Comparison of ENCODE assay signal across 1 cellular context in the genomic region with DNA sequence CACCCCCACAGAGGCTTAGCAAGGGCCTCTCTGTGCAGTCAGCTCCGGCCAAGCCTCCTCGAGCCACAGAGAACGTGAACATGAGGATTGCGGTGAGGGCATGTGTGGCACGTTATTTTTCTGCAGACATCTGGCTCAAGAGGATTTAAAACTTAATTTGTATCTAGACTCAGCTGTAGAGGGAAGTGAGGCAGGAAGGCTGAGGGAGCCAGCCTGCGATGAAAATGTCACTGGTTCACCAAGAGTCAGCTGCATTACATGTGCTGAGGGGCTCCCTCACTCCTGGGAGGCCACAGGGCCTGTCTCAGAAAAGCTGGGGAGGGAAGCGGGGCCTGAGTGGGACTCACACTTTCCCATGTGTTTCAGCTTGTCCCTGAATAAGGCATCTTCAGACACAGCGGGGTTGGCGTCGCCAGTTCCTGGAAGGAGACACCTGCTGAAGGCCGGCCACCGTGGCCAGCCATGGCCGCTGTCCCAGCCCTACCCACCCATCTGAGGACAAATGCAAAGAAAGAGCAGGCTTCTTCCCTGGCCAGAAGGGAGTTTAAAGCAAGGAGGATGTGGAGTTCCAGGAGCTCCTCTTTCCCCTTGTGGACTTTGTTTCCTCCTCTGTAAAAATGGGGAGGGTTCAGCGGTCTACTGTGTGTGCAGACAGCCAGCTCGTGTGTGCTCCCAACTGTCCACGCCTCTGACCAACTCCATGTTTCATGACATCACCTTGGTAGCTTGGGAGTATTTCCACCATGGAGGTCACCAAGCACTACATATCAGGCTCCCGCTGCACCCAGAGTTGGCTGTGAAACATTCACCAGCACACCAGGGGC.
TF ChIP-seq lines count a peak whose summit lies in the region.

No MANE protein-coding gene starts in this region.

TF ChIP-seq in GM12878, 131 proteins besides CTCF, POLR2A, EP300 and RAD21 (continued from another document):
- no peak for TF ChIP-seq IRF4 (IDR thresholded peaks at IDR 0.05; ENCODE audit: low read depth, low read length)
- TF ChIP-seq KLF5 (IDR thresholded peaks at IDR 0.05; ENCODE audit: partially characterized antibody), result no peak
- TF ChIP-seq, protein P1, sequence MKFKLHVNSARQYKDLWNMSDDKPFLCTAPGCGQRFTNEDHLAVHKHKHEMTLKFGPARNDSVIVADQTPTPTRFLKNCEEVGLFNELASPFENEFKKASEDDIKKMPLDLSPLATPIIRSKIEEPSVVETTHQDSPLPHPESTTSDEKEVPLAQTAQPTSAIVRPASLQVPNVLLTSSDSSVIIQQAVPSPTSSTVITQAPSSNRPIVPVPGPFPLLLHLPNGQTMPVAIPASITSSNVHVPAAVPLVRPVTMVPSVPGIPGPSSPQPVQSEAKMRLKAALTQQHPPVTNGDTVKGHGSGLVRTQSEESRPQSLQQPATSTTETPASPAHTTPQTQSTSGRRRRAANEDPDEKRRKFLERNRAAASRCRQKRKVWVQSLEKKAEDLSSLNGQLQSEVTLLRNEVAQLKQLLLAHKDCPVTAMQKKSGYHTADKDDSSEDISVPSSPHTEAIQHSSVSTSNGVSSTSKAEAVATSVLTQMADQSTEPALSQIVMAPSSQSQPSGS (IDR thresholded peaks at IDR 0.05; ENCODE audit: low read length), result no peak
- no peak for TF ChIP-seq CREB1 (IDR thresholded peaks at IDR 0.05; ENCODE audit: low read depth)
- no peak for TF ChIP-seq SP1 (IDR thresholded peaks at IDR 0.05; ENCODE audit: low read depth, low read length)
- TF ChIP-seq NBN (IDR thresholded peaks at IDR 0.05), result no peak
- TF ChIP-seq, protein P2, sequence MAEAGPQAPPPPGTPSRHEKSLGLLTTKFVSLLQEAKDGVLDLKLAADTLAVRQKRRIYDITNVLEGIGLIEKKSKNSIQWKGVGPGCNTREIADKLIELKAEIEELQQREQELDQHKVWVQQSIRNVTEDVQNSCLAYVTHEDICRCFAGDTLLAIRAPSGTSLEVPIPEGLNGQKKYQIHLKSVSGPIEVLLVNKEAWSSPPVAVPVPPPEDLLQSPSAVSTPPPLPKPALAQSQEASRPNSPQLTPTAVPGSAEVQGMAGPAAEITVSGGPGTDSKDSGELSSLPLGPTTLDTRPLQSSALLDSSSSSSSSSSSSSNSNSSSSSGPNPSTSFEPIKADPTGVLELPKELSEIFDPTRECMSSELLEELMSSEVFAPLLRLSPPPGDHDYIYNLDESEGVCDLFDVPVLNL (IDR thresholded peaks at IDR 0.05; ENCODE audit: low read depth, low read length), result no peak
- no peak for TF ChIP-seq EGR1 (IDR thresholded peaks at IDR 0.05; ENCODE audit: borderline replicate concordance in 1 of 2, low read depth in 2 of 2, low read length in 2 of 2)
- TF ChIP-seq, protein P3, sequence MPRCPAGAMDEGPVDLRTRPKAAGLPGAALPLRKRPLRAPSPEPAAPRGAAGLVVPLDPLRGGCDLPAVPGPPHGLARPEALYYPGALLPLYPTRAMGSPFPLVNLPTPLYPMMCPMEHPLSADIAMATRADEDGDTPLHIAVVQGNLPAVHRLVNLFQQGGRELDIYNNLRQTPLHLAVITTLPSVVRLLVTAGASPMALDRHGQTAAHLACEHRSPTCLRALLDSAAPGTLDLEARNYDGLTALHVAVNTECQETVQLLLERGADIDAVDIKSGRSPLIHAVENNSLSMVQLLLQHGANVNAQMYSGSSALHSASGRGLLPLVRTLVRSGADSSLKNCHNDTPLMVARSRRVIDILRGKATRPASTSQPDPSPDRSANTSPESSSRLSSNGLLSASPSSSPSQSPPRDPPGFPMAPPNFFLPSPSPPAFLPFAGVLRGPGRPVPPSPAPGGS (IDR thresholded peaks at IDR 0.05; ENCODE audit: borderline replicate concordance, insufficient read depth, low read depth, low read length, poor library complexity, severe bottlenecking), result no peak
- TF ChIP-seq, protein P4, sequence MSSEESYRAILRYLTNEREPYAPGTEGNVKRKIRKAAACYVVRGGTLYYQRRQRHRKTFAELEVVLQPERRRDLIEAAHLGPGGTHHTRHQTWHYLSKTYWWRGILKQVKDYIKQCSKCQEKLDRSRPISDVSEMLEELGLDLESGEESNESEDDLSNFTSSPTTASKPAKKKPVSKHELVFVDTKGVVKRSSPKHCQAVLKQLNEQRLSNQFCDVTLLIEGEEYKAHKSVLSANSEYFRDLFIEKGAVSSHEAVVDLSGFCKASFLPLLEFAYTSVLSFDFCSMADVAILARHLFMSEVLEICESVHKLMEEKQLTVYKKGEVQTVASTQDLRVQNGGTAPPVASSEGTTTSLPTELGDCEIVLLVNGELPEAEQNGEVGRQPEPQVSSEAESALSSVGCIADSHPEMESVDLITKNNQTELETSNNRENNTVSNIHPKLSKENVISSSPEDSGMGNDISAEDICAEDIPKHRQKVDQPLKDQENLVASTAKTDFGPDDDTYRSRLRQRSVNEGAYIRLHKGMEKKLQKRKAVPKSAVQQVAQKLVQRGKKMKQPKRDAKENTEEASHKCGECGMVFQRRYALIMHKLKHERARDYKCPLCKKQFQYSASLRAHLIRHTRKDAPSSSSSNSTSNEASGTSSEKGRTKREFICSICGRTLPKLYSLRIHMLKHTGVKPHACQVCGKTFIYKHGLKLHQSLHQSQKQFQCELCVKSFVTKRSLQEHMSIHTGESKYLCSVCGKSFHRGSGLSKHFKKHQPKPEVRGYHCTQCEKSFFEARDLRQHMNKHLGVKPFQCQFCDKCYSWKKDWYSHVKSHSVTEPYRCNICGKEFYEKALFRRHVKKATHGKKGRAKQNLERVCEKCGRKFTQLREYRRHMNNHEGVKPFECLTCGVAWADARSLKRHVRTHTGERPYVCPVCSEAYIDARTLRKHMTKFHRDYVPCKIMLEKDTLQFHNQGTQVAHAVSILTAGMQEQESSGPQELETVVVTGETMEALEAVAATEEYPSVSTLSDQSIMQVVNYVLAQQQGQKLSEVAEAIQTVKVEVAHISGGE (CRISPR knock-in tag; IDR thresholded peaks at IDR 0.05), result no peak
- TF ChIP-seq, protein P5, sequence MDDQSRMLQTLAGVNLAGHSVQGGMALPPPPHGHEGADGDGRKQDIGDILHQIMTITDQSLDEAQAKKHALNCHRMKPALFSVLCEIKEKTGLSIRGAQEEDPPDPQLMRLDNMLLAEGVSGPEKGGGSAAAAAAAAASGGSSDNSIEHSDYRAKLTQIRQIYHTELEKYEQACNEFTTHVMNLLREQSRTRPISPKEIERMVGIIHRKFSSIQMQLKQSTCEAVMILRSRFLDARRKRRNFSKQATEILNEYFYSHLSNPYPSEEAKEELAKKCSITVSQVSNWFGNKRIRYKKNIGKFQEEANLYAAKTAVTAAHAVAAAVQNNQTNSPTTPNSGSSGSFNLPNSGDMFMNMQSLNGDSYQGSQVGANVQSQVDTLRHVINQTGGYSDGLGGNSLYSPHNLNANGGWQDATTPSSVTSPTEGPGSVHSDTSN (IDR thresholded peaks at IDR 0.05; ENCODE audit: insufficient replicate concordance, low read depth, low read length), result no peak
- TF ChIP-seq CBX5 (IDR thresholded peaks at IDR 0.05; ENCODE audit: low read depth), result no peak
